ENCODE assay signal across 27 cellular contexts in the genomic region with DNA sequence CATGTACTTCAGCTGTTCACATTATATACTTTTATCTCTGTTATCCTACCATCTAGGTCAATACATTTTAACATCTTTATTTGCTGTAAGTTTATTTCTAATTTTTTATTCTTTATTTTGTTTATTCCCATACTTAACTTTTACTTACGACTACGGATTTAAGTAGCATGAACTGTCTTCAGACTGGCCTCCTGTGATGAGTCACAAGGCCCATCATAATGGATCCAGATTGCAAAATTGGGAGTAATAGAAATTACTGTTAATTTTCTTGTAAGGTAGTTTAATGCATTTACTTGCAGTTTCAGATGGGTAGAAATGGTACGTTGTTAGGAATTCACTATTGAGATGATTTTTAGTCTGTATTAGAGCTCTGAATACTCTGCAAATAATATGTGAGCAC.
"Had no signal": no experiment of that assay in that cellular context is flagged by ENCODE, and none has a peak within 500 bp of the region (broad histone marks: within the 10 kb centered on the region; RNA-seq: fewer than 3 reads in every experiment).

No MANE protein-coding gene starts in this region.

- H3K27me3 ChIP-seq: colonic mucosa, esophagus muscularis mucosa, heart right ventricle, right atrium auricular region, thyroid gland, vagina had no signal

- H3K36me3 ChIP-seq: colonic mucosa, esophagus muscularis mucosa, gastroesophageal sphincter, heart right ventricle, lower lobe of right lung, prostate gland, right atrium auricular region, thyroid gland, vagina had no signal

- DNase-seq: colonic mucosa; effector memory CD4-positive, alpha-beta T cell; foreskin keratinocyte; glutamatergic neuron; heart right ventricle; hippocampal formation; immature natural killer cell; left ventricle myocardium superior; lower lobe of right lung; naive thymus-derived CD8-positive, alpha-beta T cell; nephron progenitor cell; nucleus accumbens; stimulated activated CD4-positive, alpha-beta T cell treated with anti-CD3 and anti-CD28 coated beads, Interleukin-12 subunit alpha, Interleukin-12 subunit beta, amount 100 ng/mL, for 4 hours; stimulated activated CD4-positive, alpha-beta T cell treated with anti-CD3 and anti-CD28 coated beads, Interleukin-1b, Interleukin-23, amount 100 ng/mL, for 48 hours; stimulated activated CD4-positive, alpha-beta T cell treated with anti-CD3 and anti-CD28 coated beads, Interleukin-4, amount 100 ng/mL, for 1 hour; stimulated activated CD8-positive, alpha-beta memory T cell treated with anti-CD3 and anti-CD28 coated beads, Interleukin-4, amount 100 ng/mL, for 48 hours; stimulated activated naive CD4-positive, alpha-beta T cell; stimulated activated naive CD8-positive, alpha-beta T cell treated with anti-CD3 and anti-CD28 coated beads, Interleukin-15, amount 100 ng/mL, for 72 hours; thyroid gland; trophoblast cell had no signal

- H3K4me3 ChIP-seq: colonic mucosa, esophagus muscularis mucosa, gastroesophageal sphincter, heart right ventricle, lower lobe of right lung, prostate gland, right atrium auricular region, smooth muscle cell, thyroid gland, vagina had no signal

- ATAC-seq: foreskin keratinocyte; gastroesophageal sphincter; heart right ventricle; left ventricle myocardium superior; lower lobe of right lung; naive thymus-derived CD8-positive, alpha-beta T cell; sciatic nerve; stimulated activated naive CD8-positive, alpha-beta T cell treated with anti-CD3 and anti-CD28 coated beads, Interleukin-15, amount 100 ng/mL, for 72 hours had no signal

- H3K4me1 ChIP-seq: colonic mucosa, esophagus muscularis mucosa, foreskin keratinocyte, gastroesophageal sphincter, lower lobe of right lung, prostate gland, right atrium auricular region, thyroid gland, vagina had no signal

- H3K27ac ChIP-seq: colonic mucosa, esophagus muscularis mucosa, foreskin keratinocyte, gastroesophageal sphincter, heart right ventricle, lower lobe of right lung, prostate gland, right atrium auricular region, thyroid gland, vagina had no signal

- H3K9me3 ChIP-seq: colonic mucosa, esophagus muscularis mucosa, gastroesophageal sphincter, heart right ventricle, lower lobe of right lung, prostate gland, right atrium auricular region, thyroid gland, vagina had no signal
